Comparison of ENCODE assay signal across 8 cellular contexts in genomic region chr1:95043141-95043980, GRCh38. TPM values are rescaled to one million over a fixed set of nuclear protein-coding genes. Genes with fewer than 3 reads are reported as not detected.
DNase-seq lines count a peak whose midpoint lies in the region; ATAC-seq, FAIRE-seq and TF ChIP-seq lines count a peak whose summit lies in the region.

No MANE protein-coding gene starts in this region.

- H3K4me1 Mint-ChIP-seq in GM23338 (no peaks in the 10 kb centered on the region), neural crest cell (no peaks in the 10 kb centered on the region)
- H3K4me1 Mint-ChIP-seq in activated T-cell treated with anti-CD3 and anti-CD28 coated beads, Interleukin-2, amount 50 U/mL, for 72 hours (ENCODE audit: low read depth) = no peaks in the 10 kb centered on the region
- no peaks in the 10 kb centered on the region for H3K4me1 Mint-ChIP-seq in stimulated activated naive CD8-positive, alpha-beta T cell treated with anti-CD3 and anti-CD28 coated beads, Interleukin-15, amount 100 ng/mL, for 72 hours

- peak; percentile 85 for DNase-seq in EL
- peak; percentile 95 for DNase-seq in GM23338 (ENCODE audit: low spot score)
- DNase-seq in Kasumi-1 (lab: John Stamatoyannopoulos, UW) = peak; percentile 93 to 96
- peak; percentile 81 for DNase-seq in RCC 7860 (ENCODE audit: low spot score)
- peak; percentile 72 to 80 for DNase-seq in activated T-cell treated with anti-CD3 and anti-CD28 coated beads, Interleukin-2, amount 50 U/mL, for 72 hours
- peak; percentile 91 for DNase-seq in fibroblast of the aortic adventitia (ENCODE audit: low read depth)
- DNase-seq in neural crest cell (ENCODE audit: low read depth, low spot score) = peak; percentile 82
- peak; percentile 71 to 77 for DNase-seq in stimulated activated naive CD8-positive, alpha-beta T cell treated with anti-CD3 and anti-CD28 coated beads, Interleukin-15, amount 100 ng/mL, for 72 hours

- H3K4me1 ChIP-seq in GM23338 (ENCODE audit: insufficient read depth) = no peaks in the 10 kb centered on the region

- H3K36me3 ChIP-seq in GM23338 (ENCODE audit: insufficient read depth) = no peaks in the 10 kb centered on the region

- no peaks in the 10 kb centered on the region for H3K9me2 ChIP-seq in GM23338 (ENCODE audit: insufficient read depth)

- H3K79me2 ChIP-seq in GM23338 (replicated peaks; ENCODE audit: insufficient read depth) = no peaks in the 10 kb centered on the region

- no peaks in the 10 kb centered on the region for H3K36me3 Mint-ChIP-seq in GM23338 (ENCODE audit: low read depth)
- H3K36me3 Mint-ChIP-seq in activated T-cell treated with anti-CD3 and anti-CD28 coated beads, Interleukin-2, amount 50 U/mL, for 72 hours (ENCODE audit: insufficient read depth in 2 of 2) = no peaks in the 10 kb centered on the region
- H3K36me3 Mint-ChIP-seq in neural crest cell (ENCODE audit: low read depth) = no peaks in the 10 kb centered on the region

- no peaks in the 10 kb centered on the region for H3K27me3 ChIP-seq in GM23338 (ENCODE audit: insufficient read depth)

- peak overlapping the region; percentile 2 for H2AFZ ChIP-seq in GM23338

- H3K27ac Mint-ChIP-seq in GM23338 = no peak overlapping the region
- no peak overlapping the region for H3K27ac Mint-ChIP-seq in activated T-cell treated with anti-CD3 and anti-CD28 coated beads, Interleukin-2, amount 50 U/mL, for 72 hours
- no peak overlapping the region for H3K27ac Mint-ChIP-seq in neural crest cell (ENCODE audit: unreplicated experiment)
- H3K27ac Mint-ChIP-seq in stimulated activated naive CD8-positive, alpha-beta T cell treated with anti-CD3 and anti-CD28 coated beads, Interleukin-15, amount 100 ng/mL, for 72 hours = no peak overlapping the region

- H3K4me2 ChIP-seq in GM23338 = peak overlapping the region; percentile 54; the same call in 1 of the 2 replicates

- no peak overlapping the region for H3K27ac ChIP-seq in GM23338 (ENCODE audit: low read depth)

- H3F3A ChIP-seq in GM23338 (replicated peaks; ENCODE audit: low read depth) = no peaks in the 10 kb centered on the region

- H3K4me3 Mint-ChIP-seq in GM23338 = no peak overlapping the region
- H3K4me3 Mint-ChIP-seq in activated T-cell treated with anti-CD3 and anti-CD28 coated beads, Interleukin-2, amount 50 U/mL, for 72 hours = no peak overlapping the region
- no peak overlapping the region for H3K4me3 Mint-ChIP-seq in neural crest cell
- H3K4me3 Mint-ChIP-seq in stimulated activated naive CD8-positive, alpha-beta T cell treated with anti-CD3 and anti-CD28 coated beads, Interleukin-15, amount 100 ng/mL, for 72 hours = no peak overlapping the region

- H3K9me3 Mint-ChIP-seq in GM23338 = no peaks in the 10 kb centered on the region
- no peaks in the 10 kb centered on the region for H3K9me3 Mint-ChIP-seq in activated T-cell treated with anti-CD3 and anti-CD28 coated beads, Interleukin-2, amount 50 U/mL, for 72 hours
- H3K9me3 Mint-ChIP-seq in neural crest cell = no peaks in the 10 kb centered on the region
- no peaks in the 10 kb centered on the region for H3K9me3 Mint-ChIP-seq in stimulated activated naive CD8-positive, alpha-beta T cell treated with anti-CD3 and anti-CD28 coated beads, Interleukin-15, amount 100 ng/mL, for 72 hours

- ATAC-seq in GM23338 = peak; percentile 94
- ATAC-seq in activated T-cell treated with anti-CD3 and anti-CD28 coated beads, Interleukin-2, amount 50 U/mL, for 72 hours (replicated peaks in 1 of 2) = peak; percentile 91 to 92
- peak; percentile 93 for ATAC-seq in stimulated activated naive CD8-positive, alpha-beta T cell treated with anti-CD3 and anti-CD28 coated beads, Interleukin-15, amount 100 ng/mL, for 72 hours

- H3K4me3 ChIP-seq in GM23338 (peak overlapping the region; percentile 20; the same call in 1 of the 2 replicates), fibroblast of the aortic adventitia (ENCODE audit: low read depth, low read length) (no peak overlapping the region)

- FAIRE-seq in RCC 7860 (lab: Jason Lieb, UNC) = peak; percentile 85

- TF ChIP-seq CTCF in GM23338 (conservative IDR thresholded peaks at IDR 0.05; ENCODE audit: low read depth in 2 of 2) (peak; percentile 100), fibroblast of the aortic adventitia (IDR thresholded peaks at IDR 0.05; ENCODE audit: insufficient read depth, low read length) (peak; percentile 99), neural crest cell (conservative IDR thresholded peaks at IDR 0.05) (peak; percentile 99)

- no peaks in the 10 kb centered on the region for H3K27me3 Mint-ChIP-seq in GM23338 (ENCODE audit: insufficient read depth, low read depth, poor library complexity)
- no peaks in the 10 kb centered on the region for H3K27me3 Mint-ChIP-seq in activated T-cell treated with anti-CD3 and anti-CD28 coated beads, Interleukin-2, amount 50 U/mL, for 72 hours (ENCODE audit: low read depth)
- no peaks in the 10 kb centered on the region for H3K27me3 Mint-ChIP-seq in neural crest cell (ENCODE audit: low read depth)
- H3K27me3 Mint-ChIP-seq in stimulated activated naive CD8-positive, alpha-beta T cell treated with anti-CD3 and anti-CD28 coated beads, Interleukin-15, amount 100 ng/mL, for 72 hours = no peaks in the 10 kb centered on the region

- no peaks in the 10 kb centered on the region; the same call in 1 of the 2 replicates for H4K20me1 ChIP-seq in GM23338 (replicated peaks; ENCODE audit: insufficient read depth)

TF ChIP-seq in GM23338, 12 proteins besides CTCF, POLR2A, EP300 and RAD21 (continues in another document):
- TF ChIP-seq CREB1 (CRISPR knock-in tag; IDR thresholded peaks at IDR 0.05; ENCODE audit: low read depth) (no peak), ZNF331 (CRISPR knock-in tag; IDR thresholded peaks at IDR 0.05; ENCODE audit: low read depth) (no peak), STAT1 (IDR thresholded peaks at IDR 0.05; ENCODE audit: unreplicated experiment) (no peak), POLR2AphosphoS5 (IDR thresholded peaks at IDR 0.05; ENCODE audit: low read depth) (no peak), EZH2phosphoT487 (IDR thresholded peaks at IDR 0.05; ENCODE audit: unreplicated experiment) (no peak), NANOG (IDR thresholded peaks at IDR 0.05; ENCODE audit: borderline replicate concordance) (no peak), JUNB (IDR thresholded peaks at IDR 0.05; ENCODE audit: unreplicated experiment) (no peak), REST (IDR thresholded peaks at IDR 0.05; ENCODE audit: unreplicated experiment) (no peak), ZNF114 (CRISPR knock-in tag; IDR thresholded peaks at IDR 0.05) (no peak), EZH2 (IDR thresholded peaks at IDR 0.05; ENCODE audit: low read depth, unreplicated experiment) (no peak)

RNA-seq across cellular contexts. Expression of gene ALG14, which starts 29.4 kb away (rescaled TPM):
- 0.42 and 0.70 TPM in 2 replicates for total RNA-seq in GM23338 (2014; rRNA removed; shearing (Covaris generic))
- polyA plus RNA-seq in GM23338 (2016; fragmentation: Nextera tagmentation; extraction: Ambion mirVana) = 2.8 and 4.1 TPM in 2 replicates
- total RNA-seq in activated T-cell treated with anti-CD3 and anti-CD28 coated beads, Interleukin-2, amount 50 U/mL, for 72 hours = 1 to 10 TPM; 3.4 to 4.1 TPM
- 1.2 and 2.4 TPM in 2 replicates for total RNA-seq in fibroblast of the aortic adventitia (ENCODE audit: low replicate concordance)
- total RNA-seq in neural crest cell = 4.5 and 5.5 TPM in 2 replicates
